In the genomic region with DNA sequence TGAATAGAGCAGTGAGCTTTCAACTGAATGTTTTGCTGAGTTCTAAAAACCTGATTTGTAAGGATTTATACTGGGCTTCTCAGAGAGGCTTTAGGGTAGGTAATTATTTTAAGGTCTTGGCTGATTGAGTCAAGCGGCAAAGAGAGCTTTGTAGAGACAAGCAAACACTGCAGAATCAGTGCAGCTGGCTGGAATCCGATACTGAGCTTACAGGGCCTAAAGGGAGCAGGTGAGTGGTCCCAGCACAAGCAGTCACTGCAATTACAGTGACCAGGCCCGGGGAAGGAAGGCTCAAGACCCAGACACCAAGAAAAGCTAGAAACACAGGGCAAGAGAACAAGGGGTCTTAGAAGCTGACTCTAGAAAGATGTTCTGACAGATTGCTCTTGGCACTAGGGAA, we compare ENCODE assay signal across 15 cellular contexts. TPM values are rescaled to one million over a fixed set of nuclear protein-coding genes. Genes with fewer than 3 reads are reported as not detected.
"Had no signal": no experiment of that assay in that cellular context is flagged by ENCODE, and none has a peak within 500 bp of the region (broad histone marks: within the 10 kb centered on the region; RNA-seq: fewer than 3 reads in every experiment).

No MANE protein-coding gene starts in this region.

- H3K4me1 ChIP-seq: parathyroid adenoma had no signal

- ATAC-seq: activated CD8-positive, alpha-beta T cell treated with anti-CD3 and anti-CD28 coated beads for 36 hours; mucosa of descending colon; natural killer cell treated with Interleukin-12 subunit alpha and Interleukin-12 subunit beta and Interleukin-15 and Interleukin-18, amount 100 ng/mL, for 72 hours had no signal

- H3K4me3 ChIP-seq: dorsolateral prefrontal cortex, mucosa of descending colon, testis had no signal

- H3K9me3 ChIP-seq: mucosa of descending colon, testis had no signal

- DNase-seq: activated CD4-positive, alpha-beta T cell treated with anti-CD3 and anti-CD28 coated beads for 36 hours; activated CD8-positive, alpha-beta memory T cell treated with anti-CD3 and anti-CD28 coated beads, Interleukin-2, amount 50 U/mL, for 4 hours; activated CD8-positive, alpha-beta T cell treated with anti-CD3 and anti-CD28 coated beads for 36 hours; activated naive CD8-positive, alpha-beta T cell treated with anti-CD3 and anti-CD28 coated beads, Interleukin-2, amount 10 ng/mL, durations not matched to agents 7 days and 5 days; anterior cingulate cortex; dorsolateral prefrontal cortex; hypothalamus; mucosa of descending colon; stimulated activated CD4-positive, alpha-beta T cell treated with anti-CD3 and anti-CD28 coated beads, Interleukin-15, amount 100 ng/mL, for 24 hours; stimulated activated CD4-positive, alpha-beta T cell treated with anti-CD3 and anti-CD28 coated beads, Interleukin-4, amount 100 ng/mL, for 24 hours; T1000; testis had no signal

- H3K27me3 ChIP-seq: testis had no signal

- H3K27ac ChIP-seq: dorsolateral prefrontal cortex, parathyroid adenoma, testis, VCaP had no signal

RNA-seq across cellular contexts. Expression of gene KCNJ15, which starts 54.3 kb away (rescaled TPM):
- total RNA-seq: activated naive CD8-positive, alpha-beta T cell treated with anti-CD3 and anti-CD28 coated beads, Interleukin-2, amount 10 ng/mL, durations not matched to agents 7 days and 5 days; natural killer cell treated with Interleukin-12 subunit alpha and Interleukin-12 subunit beta and Interleukin-15 and Interleukin-18, amount 100 ng/mL, for 72 hours had no signal
